In genomic region chr22:35491061-35491907, GRCh38 we compare ENCODE assay signal across 4 cellular contexts. TPM values are rescaled to one million over a fixed set of nuclear protein-coding genes. Genes with fewer than 3 reads are reported as not detected.
"Had no signal": no experiment of that assay in that cellular context is flagged by ENCODE, and none has a peak within 500 bp of the region (broad histone marks: within the 10 kb centered on the region; RNA-seq: fewer than 3 reads in every experiment).

No MANE protein-coding gene starts in this region.

RNA-seq across cellular contexts. Expression of gene RASD2, which starts 49.3 kb away (rescaled TPM):
- total RNA-seq: activated CD4-positive, alpha-beta T cell treated with anti-CD3 and anti-CD28 coated beads, Interleukin-2, amount 10 ng/mL, durations not matched to agents 24 days and 14 days; activated naive CD8-positive, alpha-beta T cell treated with anti-CD3 and anti-CD28 coated beads, Interleukin-2, amount 10 ng/mL, durations not matched to agents 7 days and 5 days; activated T-helper 2 cell treated with anti-CD3 and anti-CD28 coated beads, Interferon-gamma antibody, Interleukin-2, Interleukin-4, amounts not matched to agents 10 μg/mL and 5 μg/mL and 100 μg/mL, durations not matched to agents 14 hours and 24 hours and 36 hours; MCF 10A had no signal
